In genomic region chr4:8725071-8725841, GRCh38 we compare ENCODE assay signal across 16 cellular contexts.
DNase-seq lines count a peak whose midpoint lies in the region; ATAC-seq and TF ChIP-seq lines count a peak whose summit lies in the region.
"Had no signal": no experiment of that assay in that cellular context is flagged by ENCODE, and none has a peak within 500 bp of the region (broad histone marks: within the 10 kb centered on the region; RNA-seq: fewer than 3 reads in every experiment).

No MANE protein-coding gene starts in this region.

- H3K4me1 Mint-ChIP-seq in endothelial cell (ENCODE audit: unreplicated experiment), result peaks cover 14% of the 10 kb centered on the region

- H3K4me3 Mint-ChIP-seq in endothelial cell (ENCODE audit: unreplicated experiment), result no peak overlapping the region

- H3K4me1 ChIP-seq in right lobe of liver (no peaks in the 10 kb centered on the region), suprapubic skin (peaks cover 4% of the 10 kb centered on the region)
- H3K4me1 ChIP-seq: ascending aorta, thyroid gland had no signal

- H3K27ac Mint-ChIP-seq in endothelial cell (ENCODE audit: unreplicated experiment), result no peak overlapping the region

- H3K36me3 Mint-ChIP-seq in endothelial cell (ENCODE audit: low read depth, unreplicated experiment), result no peaks in the 10 kb centered on the region

- H3K4me3 ChIP-seq in WERI-Rb-1 (ENCODE audit: low read depth, low read length) (no peak overlapping the region), right lobe of liver (no peak overlapping the region), suprapubic skin (no peak overlapping the region)
- H3K4me3 ChIP-seq: ascending aorta, thyroid gland had no signal

- no peak for TF ChIP-seq POLR2A in right lobe of liver (IDR thresholded peaks at IDR 0.05)
- no peak for TF ChIP-seq POLR2A in suprapubic skin (IDR thresholded peaks at IDR 0.05)

- H3K9me3 ChIP-seq in WERI-Rb-1 (ENCODE audit: severe bottlenecking), result no peaks in the 10 kb centered on the region
- H3K9me3 ChIP-seq in right lobe of liver, result no peaks in the 10 kb centered on the region
- H3K9me3 ChIP-seq in suprapubic skin, result no peaks in the 10 kb centered on the region
- H3K9me3 ChIP-seq: ascending aorta, thyroid gland had no signal

- DNase-seq in SHP77 (lab: John Stamatoyannopoulos, UW) (peak; percentile 15 to 20), SHP77 treated with DMSO at 0.1 percent for 48 hours (lab: John Stamatoyannopoulos, UW) (no peak), WERI-Rb-1 (peak; percentile 5), right lobe of liver (peak; percentile 16 to 45 (median 33)), suprapubic skin (ENCODE audit: low spot score in 2 of 2) (peak; percentile 37 to 66), NCI-H524 (lab: John Stamatoyannopoulos, UW) (no peak), endothelial cell (ENCODE audit: low spot score) (no peak)
- DNase-seq: activated CD8-positive, alpha-beta memory T cell treated with anti-CD3 and anti-CD28 coated beads for 24 hours; C1 segment of cervical spinal cord; DMS153; HCEC 1CT; NCI-H1694; nucleus accumbens; thyroid gland had no signal

- ATAC-seq in right lobe of liver, result peak in 2 of 4 donors; percentile 23 to 24
- ATAC-seq in GM18861 (IDR thresholded peaks at IDR 0.05; ENCODE audit: unreplicated experiment), result no peak

- H3K27me3 Mint-ChIP-seq in endothelial cell (ENCODE audit: unreplicated experiment), result no peaks in the 10 kb centered on the region

- no peaks in the 10 kb centered on the region for H3K27me3 ChIP-seq in WERI-Rb-1 (ENCODE audit: insufficient read depth, low read depth, severe bottlenecking)
- no peaks in the 10 kb centered on the region for H3K27me3 ChIP-seq in right lobe of liver
- H3K27me3 ChIP-seq in suprapubic skin, result peaks cover 48% of the 10 kb centered on the region
- H3K27me3 ChIP-seq: ascending aorta, thyroid gland had no signal

- WGBS in right lobe of liver (ENCODE audit: insufficient coverage, low coverage, low lambda C conversion rate, missing lambda C conversion rate), result 19% methylated on average over 5 of the region's 26 CpGs
- whole genome bisulfite sequencing in suprapubic skin, result 26% methylated on average over 13 of the region's 26 CpGs

- no peak overlapping the region for H3K27ac ChIP-seq in WERI-Rb-1
- no peak overlapping the region for H3K27ac ChIP-seq in right lobe of liver
- H3K27ac ChIP-seq in suprapubic skin, result no peak overlapping the region
- H3K27ac ChIP-seq: ascending aorta, thyroid gland had no signal

- TF ChIP-seq CTCF in WERI-Rb-1 (IDR thresholded peaks at IDR 0.05; ENCODE audit: low read depth, low read length) (no peak), right lobe of liver (IDR thresholded peaks at IDR 0.05) (no peak), suprapubic skin (IDR thresholded peaks at IDR 0.05) (no peak), endothelial cell (IDR thresholded peaks at IDR 0.05; ENCODE audit: unreplicated experiment) (no peak)

- TF ChIP-seq EP300 in suprapubic skin (IDR thresholded peaks at IDR 0.05), result no peak

- no peaks in the 10 kb centered on the region for H3K9me3 Mint-ChIP-seq in endothelial cell (ENCODE audit: unreplicated experiment)

- H3K36me3 ChIP-seq in WERI-Rb-1 (no peaks in the 10 kb centered on the region), right lobe of liver (no peaks in the 10 kb centered on the region), suprapubic skin (no peaks in the 10 kb centered on the region)
- H3K36me3 ChIP-seq: ascending aorta, thyroid gland had no signal

- intact Hi-C loops in right lobe of liver (cut with DNase I), result no loop called here

Comparison
In these comparisons a context has a peak if more than half of its experiments do, and no peak if none do; other contexts are left out.
1. DNase-seq: peak in SHP77 (2 of 2), WERI-Rb-1 (single experiment), right lobe of liver (3 of 3) and suprapubic skin (2 of 2); none in SHP77 treated with DMSO at 0.1 percent for 48 hours (single experiment), NCI-H524 (0 of 2) and endothelial cell (single experiment).